In the genomic region with DNA sequence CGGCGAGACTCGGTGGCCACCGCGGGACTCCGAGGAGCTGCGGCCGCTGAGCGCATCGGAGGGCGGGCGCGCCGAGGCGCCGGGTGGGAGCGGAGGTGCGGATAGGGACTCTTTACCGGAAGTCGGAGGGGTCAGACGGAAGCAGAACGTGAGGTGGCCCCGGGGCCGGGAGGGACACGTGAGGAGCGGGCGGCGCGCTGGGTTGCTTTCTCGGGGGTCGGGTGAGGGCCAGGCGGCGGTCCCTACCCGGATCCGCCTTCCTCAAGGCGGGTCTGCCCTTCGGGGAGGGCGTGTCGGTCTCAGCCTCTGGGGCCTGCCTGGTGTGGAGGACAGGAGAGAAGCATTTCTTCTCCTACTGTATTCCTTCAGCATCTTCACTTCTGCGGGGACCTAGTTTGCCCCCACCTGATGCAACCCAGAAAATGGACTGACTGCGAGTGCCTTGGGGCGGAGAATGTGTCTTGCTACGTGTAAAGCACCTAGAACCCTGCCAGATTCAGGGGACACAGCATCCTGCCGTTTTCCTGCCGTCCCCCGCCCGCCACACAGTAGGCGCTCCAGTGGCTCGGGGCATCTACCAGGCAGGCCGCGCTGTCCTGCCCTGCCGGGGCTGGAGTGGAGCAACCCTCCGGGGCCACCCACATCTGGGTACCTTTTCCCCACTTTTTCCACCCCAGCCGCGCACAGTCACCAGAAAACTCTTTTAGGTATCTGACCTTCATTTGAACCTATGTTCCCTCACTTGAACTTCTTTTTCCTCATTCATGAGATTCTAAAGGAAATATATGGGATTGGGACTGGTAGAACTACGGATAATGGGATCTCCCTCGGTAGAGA, we compare ENCODE assay signal across 8 cellular contexts. TPM values are rescaled to one million over a fixed set of nuclear protein-coding genes. Genes with fewer than 3 reads are reported as not detected.
DNase-seq lines count a peak whose midpoint lies in the region; ATAC-seq, FAIRE-seq and TF ChIP-seq lines count a peak whose summit lies in the region.

No MANE protein-coding gene starts in this region.

- peak; percentile 88 for DNase-seq in GM12891 (ENCODE audit: insufficient read length, low spot score)
- DNase-seq in NCI-H146 (lab: John Stamatoyannopoulos, UW) = peak; percentile 95
- peak; percentile 14 to 94 (median 79) for DNase-seq in amygdala (lab: John Stamatoyannopoulos, UW)
- DNase-seq in left ventricle myocardium superior = peak; percentile 93
- peak; percentile 81 for DNase-seq in progenitor cell of endocrine pancreas (ENCODE audit: low spot score, unreplicated experiment)
- DNase-seq in upper lobe of right lung = peak; percentile 94

- H3K9me3 Mint-ChIP-seq in T-helper 1 cell treated with Interleukin-12 subunit alpha and Interleukin-12 subunit beta and Interleukin-4 antibody, amounts not matched to agents 30 μg/mL and 1 μg/mL, for 36 hours = no peaks in the 10 kb centered on the region
- no peaks in the 10 kb centered on the region for H3K9me3 Mint-ChIP-seq in progenitor cell of endocrine pancreas (ENCODE audit: low read depth)

- H3K27ac Mint-ChIP-seq in T-helper 1 cell treated with Interleukin-12 subunit alpha and Interleukin-12 subunit beta and Interleukin-4 antibody, amounts not matched to agents 30 μg/mL and 1 μg/mL, for 36 hours = peak overlapping the region; percentile 70
- H3K27ac Mint-ChIP-seq in progenitor cell of endocrine pancreas = peak overlapping the region; percentile 94

- H3K27ac ChIP-seq in upper lobe of right lung = peak overlapping the region; percentile 95

- ATAC-seq in HG02798 (IDR thresholded peaks at IDR 0.05; ENCODE audit: poor library complexity, unreplicated experiment) (peak; percentile 75), left ventricle myocardium superior (peak; percentile 88), upper lobe of right lung (peak; percentile 89)

- peak overlapping the region; percentile 97 for H3K4me3 ChIP-seq in upper lobe of right lung

- H3K27me3 Mint-ChIP-seq in T-helper 1 cell treated with Interleukin-12 subunit alpha and Interleukin-12 subunit beta and Interleukin-4 antibody, amounts not matched to agents 30 μg/mL and 1 μg/mL, for 36 hours (ENCODE audit: low read depth) = no peaks in the 10 kb centered on the region
- no peaks in the 10 kb centered on the region for H3K27me3 Mint-ChIP-seq in progenitor cell of endocrine pancreas

- TF ChIP-seq CTCF in progenitor cell of endocrine pancreas (IDR thresholded peaks at IDR 0.05; ENCODE audit: unreplicated experiment) (no peak), upper lobe of right lung (IDR thresholded peaks at IDR 0.05) (no peak)

- peaks cover 3% of the 10 kb centered on the region for H3K36me3 Mint-ChIP-seq in T-helper 1 cell treated with Interleukin-12 subunit alpha and Interleukin-12 subunit beta and Interleukin-4 antibody, amounts not matched to agents 30 μg/mL and 1 μg/mL, for 36 hours (ENCODE audit: low read depth)
- H3K36me3 Mint-ChIP-seq in progenitor cell of endocrine pancreas (ENCODE audit: insufficient read depth) = no peaks in the 10 kb centered on the region

- no peaks in the 10 kb centered on the region for H3K27me3 ChIP-seq in upper lobe of right lung

- peak; percentile 93 for TF ChIP-seq POLR2A in GM12891 (IDR thresholded peaks at IDR 0.05; ENCODE audit: low read depth, low read length)

- peaks cover 27% of the 10 kb centered on the region for H3K4me1 ChIP-seq in upper lobe of right lung

- H3K4me1 Mint-ChIP-seq in T-helper 1 cell treated with Interleukin-12 subunit alpha and Interleukin-12 subunit beta and Interleukin-4 antibody, amounts not matched to agents 30 μg/mL and 1 μg/mL, for 36 hours (ENCODE audit: low read depth) = peaks cover 19% of the 10 kb centered on the region
- peaks cover 22% of the 10 kb centered on the region for H3K4me1 Mint-ChIP-seq in progenitor cell of endocrine pancreas (ENCODE audit: low read depth)

- intact Hi-C loops in left ventricle myocardium superior (cut with micrococcal nuclease) (no loop called here), upper lobe of right lung (cut with DNase I) (no loop called here)

- H3K9me3 ChIP-seq in upper lobe of right lung = no peaks in the 10 kb centered on the region

- H3K36me3 ChIP-seq in upper lobe of right lung = no peaks in the 10 kb centered on the region

- peak overlapping the region; percentile 79 for H3K4me3 Mint-ChIP-seq in T-helper 1 cell treated with Interleukin-12 subunit alpha and Interleukin-12 subunit beta and Interleukin-4 antibody, amounts not matched to agents 30 μg/mL and 1 μg/mL, for 36 hours
- peak overlapping the region; percentile 69 for H3K4me3 Mint-ChIP-seq in progenitor cell of endocrine pancreas (ENCODE audit: low read depth)

- FAIRE-seq in GM12891 (lab: Jason Lieb, UNC) = peak; percentile 81

TF ChIP-seq in GM12891, 5 proteins besides CTCF, POLR2A, EP300 and RAD21:
- TF ChIP-seq TAF1 (IDR thresholded peaks at IDR 0.05; ENCODE audit: low read depth, low read length) = peak; percentile 90
- peak; percentile 92 for TF ChIP-seq POLR2AphosphoS5 (IDR thresholded peaks at IDR 0.05; ENCODE audit: low read depth, low read length)
- TF ChIP-seq SPI1 (IDR thresholded peaks at IDR 0.05; ENCODE audit: low read depth, low read length) = no peak
- no peak for TF ChIP-seq PAX5 (IDR thresholded peaks at IDR 0.05; ENCODE audit: insufficient read depth, low read length, severe bottlenecking)
- TF ChIP-seq POU2F2 (IDR thresholded peaks at IDR 0.05; ENCODE audit: low read depth, low read length) = peak; percentile 77

RNA-seq across cellular contexts. Expression of a gene that starts 0.6 kb away (rescaled TPM):
- polyA plus RNA-seq in GM12891 (2012; ENCODE audit: low read depth, missing spikeins) = 16.1 TPM
- total RNA-seq in left ventricle myocardium superior (57.3 TPM), progenitor cell of endocrine pancreas (81.7 and 86.6 TPM in 2 replicates), upper lobe of right lung (66.6 TPM)

Comparison
In these comparisons a context has a peak if more than half of its experiments do, and no peak if none do; other contexts are left out.
1. Peak in every context shown above with its lines: DNase-seq, ATAC-seq, H3K4me3 ChIP-seq and H3K27ac ChIP-seq.